Comparison of ENCODE assay signal across 19 cellular contexts in genomic region chr12:62044450-62044849, GRCh38.
DNase-seq lines count a peak whose midpoint lies in the region; ATAC-seq, FAIRE-seq and TF ChIP-seq lines count a peak whose summit lies in the region.
"Had no signal": no experiment of that assay in that cellular context is flagged by ENCODE, and none has a peak within 500 bp of the region (broad histone marks: within the 10 kb centered on the region; RNA-seq: fewer than 3 reads in every experiment).

No MANE protein-coding gene starts in this region.

- FAIRE-seq in HepG2 (lab: Jason Lieb, UNC) (no peak), H1 (lab: Jason Lieb, UNC) (no peak)
- FAIRE-seq: GM12878, GM19239, H54 had no signal

- H2AK5ac ChIP-seq in H1 (ENCODE audit: low read depth, low read length), result no peak overlapping the region

- intact Hi-C loops in HepG2 (cut with micrococcal nuclease; ENCODE audit: unreplicated experiment), result no loop called here
- intact Hi-C loops in right lobe of liver (cut with DNase I), result no loop called here

- H2BK15ac ChIP-seq in H1 (ENCODE audit: low read length), result no peak overlapping the region

- no peak overlapping the region for H3K4me3 Mint-ChIP-seq in neural progenitor cell
- H3K4me3 Mint-ChIP-seq: CD14-positive monocyte; CD4-positive, alpha-beta memory T cell had no signal

- no peaks in the 10 kb centered on the region for H3K36me3 Mint-ChIP-seq in neural progenitor cell
- H3K36me3 Mint-ChIP-seq: CD14-positive monocyte; CD4-positive, alpha-beta memory T cell had no signal

- BruUV-seq in HepG2 (replicated peaks; lab: Mats Ljungman, UMichigan), result no TSS peak

- no peak overlapping the region for H3K27ac Mint-ChIP-seq in neural progenitor cell
- H3K27ac Mint-ChIP-seq: CD14-positive monocyte; CD4-positive, alpha-beta memory T cell had no signal

- no peaks in the 10 kb centered on the region for H3K9me3 Mint-ChIP-seq in neural progenitor cell

- no peak overlapping the region for H3K4me3 ChIP-seq in HepG2 (replicated peaks in 1 of 3; ENCODE audit: insufficient read depth in 1 of 3, low read depth in 2 of 3, low read length in 3 of 3)
- H3K4me3 ChIP-seq in right lobe of liver, result no peak overlapping the region
- no peak overlapping the region for H3K4me3 ChIP-seq in H1 (ENCODE audit: extremely low read depth in 1 of 4, insufficient read depth in 2 of 4, low read depth in 3 of 4, low read length in 4 of 4)
- H3K4me3 ChIP-seq in neural progenitor cell, result no peak overlapping the region
- H3K4me3 ChIP-seq: BLaER1, GM12878 had no signal

- no peaks in the 10 kb centered on the region for H3F3A ChIP-seq in neural progenitor cell (ENCODE audit: low read depth)

- H3K36me3 ChIP-seq in HepG2 (replicated peaks in 1 of 2; ENCODE audit: control insufficient read depth in 1 of 2, insufficient read depth in 2 of 2, low read length in 2 of 2), result no peaks in the 10 kb centered on the region
- H3K36me3 ChIP-seq in right lobe of liver, result no peaks in the 10 kb centered on the region
- H3K36me3 ChIP-seq in H1 (ENCODE audit: control insufficient read depth in 2 of 4, insufficient read depth in 4 of 4, low read length in 3 of 4), result no peaks in the 10 kb centered on the region
- H3K36me3 ChIP-seq in neural progenitor cell, result no peaks in the 10 kb centered on the region
- H3K36me3 ChIP-seq: BLaER1 had no signal

- ATAC-seq in HepG2 (no peak), right lobe of liver (no peak)
- ATAC-seq: GM12878 had no signal

- no peaks in the 10 kb centered on the region for H3K23me2 ChIP-seq in H1 (ENCODE audit: low read depth, low read length)

- H3K23ac ChIP-seq in H1 (ENCODE audit: insufficient read length), result no peak overlapping the region

- H3K9me3 ChIP-seq in HepG2 (ENCODE audit: low read length), result no peaks in the 10 kb centered on the region
- H3K9me3 ChIP-seq in right lobe of liver, result no peaks in the 10 kb centered on the region
- peaks cover 0 to 5% of the 10 kb centered on the region in 2 experiments; a peak in 1 of 4 replicates for H3K9me3 ChIP-seq in H1 (ENCODE audit: insufficient read depth in 2 of 2, low read depth in 1 of 2, low read length in 1 of 2)
- H3K9me3 ChIP-seq in neural progenitor cell (ENCODE audit: low read depth), result peaks cover 4% of the 10 kb centered on the region
- H3K9me3 ChIP-seq: BLaER1 had no signal

- TF ChIP-seq RAD21 in HepG2 (CRISPR knock-in tag; IDR thresholded peaks at IDR 0.05), result no peak
- TF ChIP-seq RAD21 in H1 (IDR thresholded peaks at IDR 0.05 in 1 of 2, conservative IDR thresholded peaks at IDR 0.05 in 1 of 2; ENCODE audit: low read depth in 2 of 2, low read length in 2 of 2), result 0 out of 4 replicates have a peak, but pooled peaks of 1 of the 2 experiments have one; percentile 19

- no peaks in the 10 kb centered on the region for H3K4me1 Mint-ChIP-seq in neural progenitor cell
- H3K4me1 Mint-ChIP-seq: CD14-positive monocyte; CD4-positive, alpha-beta memory T cell had no signal

- H3K27me3 ChIP-seq in HepG2 (ENCODE audit: control insufficient read depth in 1 of 2, insufficient read depth in 2 of 2, low read length in 2 of 2) (no peaks in the 10 kb centered on the region), right lobe of liver (no peaks in the 10 kb centered on the region), H1 (replicated peaks in 1 of 4; ENCODE audit: control insufficient read depth in 3 of 4, extremely low read depth in 1 of 4, insufficient read depth in 3 of 4, low read length in 3 of 4) (no peaks in the 10 kb centered on the region), neural progenitor cell (no peaks in the 10 kb centered on the region)
- H3K27me3 ChIP-seq: BLaER1 had no signal

- TF ChIP-seq EP300 in HepG2 (IDR thresholded peaks at IDR 0.05; ENCODE audit: low read depth in 2 of 2, low read length in 2 of 2), result no peak
- no peak for TF ChIP-seq EP300 in HepG2 (CRISPR knock-in tag; IDR thresholded peaks at IDR 0.05; ENCODE audit: borderline replicate concordance)
- no peak for TF ChIP-seq EP300 in H1 (IDR thresholded peaks at IDR 0.05; ENCODE audit: borderline replicate concordance in 1 of 2, low read depth in 2 of 2, low read length in 2 of 2)

- POLR2A ChIA-PET in HepG2 (lab: Yijun Ruan, JAX) (no interaction called here), H1 (lab: Charles Lee; ENCODE audit: partially characterized antibody) (no interaction called here)

- H3K18ac ChIP-seq in H1 (ENCODE audit: extremely low read depth, low read length), result no peak overlapping the region

- no peak overlapping the region for H2AFZ ChIP-seq in HepG2 (ENCODE audit: low read length)
- H2AFZ ChIP-seq in H1 (ENCODE audit: low read length), result 0 out of 2 replicates have a peak overlapping the region, but pooled peaks have one; percentile 11
- H2AFZ ChIP-seq in neural progenitor cell (replicated peaks), result peak overlapping the region; percentile 79

- H2BK12ac ChIP-seq in H1 (ENCODE audit: low read depth, low read length), result no peak overlapping the region

- H3K56ac ChIP-seq in H1 (replicated peaks; ENCODE audit: insufficient read length, low read depth, low read length), result no peak overlapping the region

- H3K27me3 Mint-ChIP-seq in neural progenitor cell (ENCODE audit: insufficient read depth, low read depth), result peaks cover 2% of the 10 kb centered on the region
- H3K27me3 Mint-ChIP-seq: CD4-positive, alpha-beta memory T cell had no signal

- no peak overlapping the region for H4K8ac ChIP-seq in H1 (ENCODE audit: extremely low read depth, insufficient read depth, low read length)

- H2BK20ac ChIP-seq in H1 (ENCODE audit: low read length), result no peak overlapping the region

- WGBS in HepG2 (ENCODE audit: low lambda C conversion rate), result 25% methylated on average over 4 of the region's 4 CpGs
- 60% methylated on average over 4 of the region's 4 CpGs for WGBS in right lobe of liver (ENCODE audit: insufficient coverage, low coverage, low lambda C conversion rate, missing lambda C conversion rate)
- WGBS in H1 (ENCODE audit: extremely low coverage in 1 of 2, insufficient coverage in 1 of 2, insufficient read length in 1 of 2, insufficient replicate concordance in 2 of 2, low coverage in 1 of 2, low lambda C conversion rate in 2 of 2, missing lambda C conversion rate in 1 of 2), 2 experiments, result 86% methylated on average over 4 of the region's 4 CpGs; no CpG with 5 or more reads in 1 of the 2 experiments

- H3K4me1 ChIP-seq in HepG2 (ENCODE audit: insufficient read depth, low read length) (no peaks in the 10 kb centered on the region), right lobe of liver (no peaks in the 10 kb centered on the region), H1 (replicated peaks in 1 of 4; ENCODE audit: control insufficient read depth in 3 of 4, insufficient read depth in 4 of 4, low read length in 3 of 4) (no peaks in the 10 kb centered on the region), neural progenitor cell (no peaks in the 10 kb centered on the region)
- H3K4me1 ChIP-seq: BLaER1 had no signal

- H4K20me1 ChIP-seq in HepG2 (ENCODE audit: insufficient read depth, low read length) (no peaks in the 10 kb centered on the region), H1 (replicated peaks in 1 of 2; ENCODE audit: control insufficient read depth in 1 of 2, insufficient read depth in 2 of 2, low read length in 2 of 2) (no peaks in the 10 kb centered on the region), neural progenitor cell (ENCODE audit: low read depth) (no peaks in the 10 kb centered on the region)
- H4K20me1 ChIP-seq: BLaER1 had no signal

- DNase-seq in NCI-H1417 (lab: John Stamatoyannopoulos, UW) (peak in 2 of 3 experiments; percentile 16 to 38), NCI-H1417 treated with DMSO at 0.1 percent for 48 hours (lab: John Stamatoyannopoulos, UW) (no peak), HepG2 (ENCODE audit: low spot score) (no peak), right lobe of liver (no peak), H1 (ENCODE audit: low read depth in 1 of 2, low spot score in 2 of 2) (no peak), neural progenitor cell (ENCODE audit: low spot score) (no peak), GM13977 (ENCODE audit: low spot score) (no peak)
- DNase-seq in stimulated activated CD4-positive, alpha-beta T cell treated with anti-CD3 and anti-CD28 coated beads, Interleukin-2, amount 100 ng/mL, for 24 hours, result no peak
- DNase-seq: 8988T, DMS153, DND-41, EL, HCEC 1CT had no signal

- H3K27ac ChIP-seq in HepG2 (ENCODE audit: extremely low read length, insufficient read depth, low read length), result no peak overlapping the region
- H3K27ac ChIP-seq in right lobe of liver, result no peak overlapping the region
- H3K27ac ChIP-seq in H1 (ENCODE audit: low read depth, low read length), result no peak overlapping the region
- no peak overlapping the region for H3K27ac ChIP-seq in neural progenitor cell
- H3K27ac ChIP-seq: BLaER1 had no signal

- CTCF ChIA-PET in HepG2 (lab: Yijun Ruan, JAX; ENCODE audit: low intra/inter-chr PET ratio, low total read pairs) (no interaction called here), H1 (lab: Charles Lee; ENCODE audit: partially characterized antibody) (interaction anchor here (1.0 kb wide), 1 partner anchor 9 kb away, joined by 3 read pairs; no protein-coding TSS in a partner anchor)

- no peak overlapping the region for H2BK120ac ChIP-seq in H1 (replicated peaks; ENCODE audit: low read depth, low read length)

- no peak for TF ChIP-seq POLR2A in HepG2 (IDR thresholded peaks at IDR 0.05; ENCODE audit: insufficient read depth in 1 of 2, low read depth in 2 of 2, low read length in 2 of 2)
- no peak for TF ChIP-seq POLR2A in right lobe of liver (IDR thresholded peaks at IDR 0.05)
- TF ChIP-seq POLR2A in H1 (IDR thresholded peaks at IDR 0.05; ENCODE audit: control extremely low read depth in 1 of 2, low read depth in 2 of 2, low read length in 2 of 2), result no peak

- no peak overlapping the region for H3K4ac ChIP-seq in H1 (replicated peaks; ENCODE audit: insufficient read length, low read depth, low read length)

- no peaks in the 10 kb centered on the region for H3K79me1 ChIP-seq in H1 (ENCODE audit: low read depth, low read length)

- H3K79me2 ChIP-seq in HepG2 (ENCODE audit: insufficient read depth, low read length) (no peaks in the 10 kb centered on the region), H1 (ENCODE audit: control insufficient read depth in 1 of 2, insufficient read depth in 2 of 2, low read length in 2 of 2) (no peaks in the 10 kb centered on the region), neural progenitor cell (ENCODE audit: low read depth) (no peaks in the 10 kb centered on the region)

- no peak for TF ChIP-seq CTCF in HepG2 (CRISPR knock-in tag; IDR thresholded peaks at IDR 0.05)
- TF ChIP-seq CTCF in right lobe of liver (IDR thresholded peaks at IDR 0.05), result no peak
- TF ChIP-seq CTCF in H1 (IDR thresholded peaks at IDR 0.05; ENCODE audit: control extremely low read depth in 1 of 3, insufficient read depth in 1 of 3, low read depth in 1 of 3, low read length in 3 of 3), result no peak
- TF ChIP-seq CTCF in neural progenitor cell (IDR thresholded peaks at IDR 0.05), result no peak
- TF ChIP-seq CTCF in GM13977 (IDR thresholded peaks at IDR 0.05; ENCODE audit: extremely low read depth, insufficient read depth, missing control alignments), result no peak

- no peak overlapping the region for H2BK5ac ChIP-seq in H1 (ENCODE audit: low read depth, low read length)

- no peak overlapping the region for H3K14ac ChIP-seq in H1 (ENCODE audit: insufficient read length)

- no peak overlapping the region for H4K91ac ChIP-seq in H1 (replicated peaks; ENCODE audit: insufficient read length, low read length)

- in situ Hi-C loops in HepG2 (cut with HindIII; ENCODE audit: extremely low pct_ligation_motif_present, low pct_unique_long_range_greater_than_20kb), result no loop called here
- in situ Hi-C loops in GM13977 (cut with MboI; ENCODE audit: low pct_unique_long_range_greater_than_20kb, low sequenced_read_pairs, unreplicated experiment), result no loop called here

- H4K5ac ChIP-seq in H1 (ENCODE audit: insufficient read length, low read depth, low read length), result no peak overlapping the region

- H3K4me2 ChIP-seq in HepG2 (ENCODE audit: low read depth, low read length) (no peak overlapping the region), H1 (ENCODE audit: insufficient read depth in 1 of 2, low read depth in 2 of 2, low read length in 2 of 2) (no peak overlapping the region; a peak in 1 of 4 replicates), neural progenitor cell (no peak overlapping the region)
- H3K4me2 ChIP-seq: BLaER1 had no signal

- H3K9ac ChIP-seq in HepG2 (ENCODE audit: insufficient read depth, low read depth, low read length) (no peak overlapping the region), H1 (replicated peaks in 1 of 4; ENCODE audit: extremely low read depth in 1 of 4, low read depth in 3 of 4, low read length in 3 of 4) (no peak overlapping the region), neural progenitor cell (no peak overlapping the region)
- H3K9ac ChIP-seq: BLaER1 had no signal

Comparison
In these comparisons a context has a peak if more than half of its experiments do, and no peak if none do; other contexts are left out.
1. DNase-seq: peak in NCI-H1417 (2 of 3); none in NCI-H1417 treated with DMSO at 0.1 percent for 48 hours (single experiment), HepG2 (single experiment), right lobe of liver (0 of 3), H1 (0 of 2), neural progenitor cell (single experiment), stimulated activated CD4-positive, alpha-beta T cell treated with anti-CD3 and anti-CD28 coated beads, Interleukin-2, amount 100 ng/mL, for 24 hours (0 of 2) and GM13977 (single experiment).